In genomic region chr10:46486459-46486858, GRCh38 we compare ENCODE assay signal across 2 cellular contexts. TPM values are rescaled to one million over a fixed set of nuclear protein-coding genes. Genes with fewer than 3 reads are reported as not detected.
"Had no signal": no experiment of that assay in that cellular context is flagged by ENCODE, and none has a peak within 500 bp of the region (broad histone marks: within the 10 kb centered on the region; RNA-seq: fewer than 3 reads in every experiment).

No MANE protein-coding gene starts in this region.

RNA-seq across cellular contexts. Expression of gene NPY4R, which starts 20.7 kb away (rescaled TPM):
- total RNA-seq: G401, GM12878 had no signal
- polyA plus RNA-seq: GM12878 had no signal
